ENCODE assay signal across 8 cellular contexts in the genomic region with DNA sequence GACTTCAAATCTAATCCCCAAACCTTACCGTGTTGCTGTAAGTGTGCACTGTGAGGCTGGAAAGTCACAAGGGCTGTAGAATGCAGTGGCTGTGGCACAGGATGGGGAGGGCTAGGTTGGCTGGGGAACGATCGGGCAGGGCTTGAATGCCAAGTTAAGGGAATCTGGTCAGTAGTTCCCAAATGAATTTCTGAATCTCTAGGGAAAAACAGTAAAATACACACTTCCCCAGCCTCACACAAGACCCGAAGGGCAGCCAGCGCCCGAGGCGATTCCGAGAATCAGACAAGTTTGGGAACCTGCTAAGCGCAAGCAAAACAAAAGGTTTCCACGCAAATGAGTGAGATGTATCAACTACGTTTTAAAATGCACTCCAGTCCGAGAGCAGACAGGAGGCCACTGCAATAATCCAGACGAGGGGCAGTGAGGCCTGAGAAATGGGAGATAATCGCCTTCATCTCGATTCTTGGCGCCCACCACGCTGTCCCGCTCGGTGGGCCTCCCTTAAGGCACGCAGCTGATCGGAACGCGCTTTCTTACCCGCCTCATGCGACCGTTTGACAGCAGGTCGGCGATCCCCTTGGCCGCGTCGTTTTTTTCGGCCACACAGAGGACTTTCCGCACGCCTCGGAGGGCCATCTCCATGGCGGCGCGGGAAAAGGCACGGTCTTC. TPM values are rescaled to one million over a fixed set of nuclear protein-coding genes. Genes with fewer than 3 reads are reported as not detected.
DNase-seq lines count a peak whose midpoint lies in the region; ATAC-seq and TF ChIP-seq lines count a peak whose summit lies in the region.

No MANE protein-coding gene starts in this region.

- H3K4me1 ChIP-seq in BLaER1 (peaks cover 66% of the 10 kb centered on the region), lower lobe of right lung (peaks cover 54% of the 10 kb centered on the region), transverse colon (peaks cover 41 to 63% (median 55%) of the 10 kb centered on the region in 4 donors)

- TF ChIP-seq CTCF in lower lobe of right lung (IDR thresholded peaks at IDR 0.05) (no peak), transverse colon (IDR thresholded peaks at IDR 0.05) (no peak)

- no peak for TF ChIP-seq EP300 in transverse colon (IDR thresholded peaks at IDR 0.05; ENCODE audit: low read depth)

- no peaks in the 10 kb centered on the region for H3K27me3 ChIP-seq in BLaER1
- H3K27me3 ChIP-seq in lower lobe of right lung (ENCODE audit: low read depth) = no peaks in the 10 kb centered on the region
- H3K27me3 ChIP-seq in transverse colon = no peaks in the 10 kb centered on the region

- WGBS in transverse colon (ENCODE audit: low coverage in 1 of 2), 2 donors = 0% methylated on average over 1 to 37 of the region's 39 CpGs

- H3K36me3 ChIP-seq in BLaER1 = peaks cover 70% of the 10 kb centered on the region
- H3K36me3 ChIP-seq in lower lobe of right lung = peaks cover 48% of the 10 kb centered on the region
- H3K36me3 ChIP-seq in transverse colon = peaks cover 0 to 8% (median 0%) of the 10 kb centered on the region in 4 donors

- in situ Hi-C loops in transverse colon (cut with MboI; ENCODE audit: low pct_ligation_motif_present in 1 of 4, low pct_unique_long_range_greater_than_20kb in 1 of 4, low sequenced_read_pairs in 3 of 4) = no loop called here

- peaks cover 80% of the 10 kb centered on the region for H4K20me1 ChIP-seq in BLaER1

- no peak for TF ChIP-seq POLR2A in transverse colon (IDR thresholded peaks at IDR 0.05)

- H3K4me3 ChIP-seq in BLaER1 = peak overlapping the region; percentile 93
- H3K4me3 ChIP-seq in lower lobe of right lung = peak overlapping the region; percentile 96
- H3K4me3 ChIP-seq in transverse colon = peak overlapping the region; percentile 29 to 97 (median 87)

- H3K4me2 ChIP-seq in BLaER1 = peak overlapping the region; percentile 80

- H3K27ac ChIP-seq in BLaER1 (peak overlapping the region; percentile 91), caudate nucleus (ENCODE audit: low read depth, low read length) (peak overlapping the region; percentile 94), lower lobe of right lung (peak overlapping the region; percentile 96), transverse colon (peak overlapping the region; percentile 93 to 98 (median 94))

- no peaks in the 10 kb centered on the region for H3K9me3 ChIP-seq in BLaER1
- H3K9me3 ChIP-seq in lower lobe of right lung = no peaks in the 10 kb centered on the region
- H3K9me3 ChIP-seq in transverse colon = no peaks in the 10 kb centered on the region

- intact Hi-C loops in lower lobe of right lung (cut with DNase I) (no loop called here), transverse colon (cut with DNase I; ENCODE audit: low total_unique reads) (no loop called here)

- peak; percentile 2 for ATAC-seq in GM19463 (IDR thresholded peaks at IDR 0.05; ENCODE audit: unreplicated experiment)
- peak in 1 of 2 donors; percentile 1 for ATAC-seq in lower lobe of right lung

- H3K9ac ChIP-seq in BLaER1 = peak overlapping the region; percentile 95

- DNase-seq in NAMALWA (ENCODE audit: low spot score) (peak; percentile 14), caudate nucleus (lab: John Stamatoyannopoulos, UW) (peak in 3 of 61 donors; percentile 50 to 60 (median 57)), lower lobe of right lung (no peak), transverse colon (no peak), DMS153 treated with DMSO at 0.1 percent for 48 hours (lab: John Stamatoyannopoulos, UW; ENCODE audit: unreplicated experiment) (no peak), putamen (ENCODE audit: low spot score) (no peak)

RNA-seq across cellular contexts. Expression of gene TOP3A, which starts 0.6 kb away (rescaled TPM):
- total RNA-seq in lower lobe of right lung (31.2 TPM), transverse colon (10 to 100 TPM; 12.0 to 79.0 (median 32.1) TPM)

RNA-seq across cellular contexts. Expression of gene SMCR8, which starts 0.9 kb away (rescaled TPM):
- total RNA-seq in lower lobe of right lung (30.1 TPM), transverse colon (10 to 100 TPM; 12.1 to 20.6 (median 19.6) TPM)

RNA-seq across cellular contexts. Expression of gene SHMT1, which starts 49.2 kb away (rescaled TPM):
- total RNA-seq in lower lobe of right lung = 33.1 TPM
- 10 to 100 TPM; 29.2 to 49.4 (median 38.5) TPM for total RNA-seq in transverse colon

RNA-seq across cellular contexts. Expression of gene MIEF2, which starts 53.7 kb away (rescaled TPM):
- total RNA-seq in lower lobe of right lung (9.5 TPM), transverse colon (10 to 100 TPM in 3 of 4 donors, 1 to 10 TPM in 1; 7.4 to 48.0 (median 21.0) TPM)

RNA-seq across cellular contexts. Expression of gene FLII, which starts 55.7 kb away (rescaled TPM):
- total RNA-seq in lower lobe of right lung = 327 TPM
- total RNA-seq in transverse colon = 100 to 1,000 TPM; 365 to 919 (median 428) TPM
